ENCODE assay signal across 10 cellular contexts in genomic region chr3:32424581-32425250, GRCh38. TPM values are rescaled to one million over a fixed set of nuclear protein-coding genes. Genes with fewer than 3 reads are reported as not detected.
DNase-seq lines count a peak whose midpoint lies in the region; ATAC-seq and TF ChIP-seq lines count a peak whose summit lies in the region.
"Had no signal": no experiment of that assay in that cellular context is flagged by ENCODE, and none has a peak within 500 bp of the region (broad histone marks: within the 10 kb centered on the region; RNA-seq: fewer than 3 reads in every experiment).

No MANE protein-coding gene starts in this region.

- no peaks in the 10 kb centered on the region for H3K9me3 Mint-ChIP-seq in stimulated activated naive CD8-positive, alpha-beta T cell treated with anti-CD3 and anti-CD28 coated beads, Interleukin-15, Interleukin-2, amounts not matched to agents 100 ng/mL and 50 ng/mL, for 24 hours
- H3K9me3 Mint-ChIP-seq in activated CD4-positive, alpha-beta memory T cell treated with anti-CD3 and anti-CD28 coated beads for 36 hours = no peaks in the 10 kb centered on the region

- DNase-seq in stimulated activated naive CD8-positive, alpha-beta T cell treated with anti-CD3 and anti-CD28 coated beads, Interleukin-15, Interleukin-2, amounts not matched to agents 100 U/mL and 50 U/mL, for 24 hours = no peak
- no peak for DNase-seq in activated CD4-positive, alpha-beta memory T cell treated with anti-CD3 and anti-CD28 coated beads for 36 hours
- DNase-seq in left lung (no peak), NCI-H345 (lab: John Stamatoyannopoulos, UW) (no peak), EL (no peak), GM10266 (ENCODE audit: extremely low spot score) (no peak), DMS 273 treated with DMSO at 0.1 percent for 48 hours (lab: John Stamatoyannopoulos, UW) (no peak)
- DNase-seq: NCI-H774, SIG-M5 had no signal

- H3K4me3 Mint-ChIP-seq in stimulated activated naive CD8-positive, alpha-beta T cell treated with anti-CD3 and anti-CD28 coated beads, Interleukin-15, Interleukin-2, amounts not matched to agents 100 ng/mL and 50 ng/mL, for 24 hours = peak overlapping the region; percentile 68
- no peak overlapping the region for H3K4me3 Mint-ChIP-seq in activated CD4-positive, alpha-beta memory T cell treated with anti-CD3 and anti-CD28 coated beads for 36 hours

- H3K4me3 ChIP-seq in left lung = no peak overlapping the region

- no peaks in the 10 kb centered on the region for H3K36me3 Mint-ChIP-seq in stimulated activated naive CD8-positive, alpha-beta T cell treated with anti-CD3 and anti-CD28 coated beads, Interleukin-15, Interleukin-2, amounts not matched to agents 100 ng/mL and 50 ng/mL, for 24 hours (ENCODE audit: low read depth)
- H3K36me3 Mint-ChIP-seq in activated CD4-positive, alpha-beta memory T cell treated with anti-CD3 and anti-CD28 coated beads for 36 hours = no peaks in the 10 kb centered on the region

- no peaks in the 10 kb centered on the region for H3K27me3 Mint-ChIP-seq in stimulated activated naive CD8-positive, alpha-beta T cell treated with anti-CD3 and anti-CD28 coated beads, Interleukin-15, Interleukin-2, amounts not matched to agents 100 ng/mL and 50 ng/mL, for 24 hours
- H3K27me3 Mint-ChIP-seq in activated CD4-positive, alpha-beta memory T cell treated with anti-CD3 and anti-CD28 coated beads for 36 hours = no peaks in the 10 kb centered on the region

- POLR2A ChIA-PET in activated CD4-positive, alpha-beta memory T cell treated with anti-CD3 and anti-CD28 coated beads for 36 hours (lab: Charles Lee) = interaction anchor here (5.1 kb wide), 1 partner anchor 8 kb away, joined by 29 read pairs; no protein-coding TSS in a partner anchor

- intact Hi-C loops in activated CD4-positive, alpha-beta memory T cell treated with anti-CD3 and anti-CD28 coated beads for 36 hours (cut with micrococcal nuclease) = no loop called here
- intact Hi-C loops in left lung (cut with DNase I) = no loop called here

- no peaks in the 10 kb centered on the region for H3K36me3 ChIP-seq in left lung

- no peaks in the 10 kb centered on the region for H3K9me3 ChIP-seq in left lung

- no peak for ATAC-seq in stimulated activated naive CD8-positive, alpha-beta T cell treated with anti-CD3 and anti-CD28 coated beads, Interleukin-15, Interleukin-2, amounts not matched to agents 100 U/mL and 50 U/mL, for 24 hours
- no peak for ATAC-seq in left lung

- peak overlapping the region; percentile 39 to 53 for H3K27ac ChIP-seq in left lung

- TF ChIP-seq CTCF in left lung (IDR thresholded peaks at IDR 0.05) (no peak), GM10266 (IDR thresholded peaks at IDR 0.05; ENCODE audit: control insufficient read depth, insufficient read depth, low read depth, missing control alignments) (no peak)

- no peaks in the 10 kb centered on the region for H3K27me3 ChIP-seq in left lung

- peak overlapping the region; percentile 86 for H3K27ac Mint-ChIP-seq in stimulated activated naive CD8-positive, alpha-beta T cell treated with anti-CD3 and anti-CD28 coated beads, Interleukin-15, Interleukin-2, amounts not matched to agents 100 ng/mL and 50 ng/mL, for 24 hours
- H3K27ac Mint-ChIP-seq in activated CD4-positive, alpha-beta memory T cell treated with anti-CD3 and anti-CD28 coated beads for 36 hours = peak overlapping the region; percentile 86

- CTCF ChIA-PET in activated CD4-positive, alpha-beta memory T cell treated with anti-CD3 and anti-CD28 coated beads for 36 hours (lab: Charles Lee) = interaction anchor here (0.6 to 6.1 kb wide), 6 partner anchors 9 to 1833 kb away, joined by 3 to 28 read pairs (median 6); no protein-coding TSS in a partner anchor

- H3K4me1 Mint-ChIP-seq in stimulated activated naive CD8-positive, alpha-beta T cell treated with anti-CD3 and anti-CD28 coated beads, Interleukin-15, Interleukin-2, amounts not matched to agents 100 ng/mL and 50 ng/mL, for 24 hours (ENCODE audit: low read depth) = peaks cover 100% of the 10 kb centered on the region
- H3K4me1 Mint-ChIP-seq in activated CD4-positive, alpha-beta memory T cell treated with anti-CD3 and anti-CD28 coated beads for 36 hours (ENCODE audit: low read depth) = peaks cover 92% of the 10 kb centered on the region

- H3K4me1 ChIP-seq in left lung = peaks cover 49 to 78% of the 10 kb centered on the region in 2 donors

RNA-seq across cellular contexts. Expression of gene CMTM7, which starts 33.1 kb away (rescaled TPM):
- 10 to 100 TPM; 46.1 to 47.1 TPM for total RNA-seq in activated CD4-positive, alpha-beta memory T cell treated with anti-CD3 and anti-CD28 coated beads for 36 hours
- 10 to 100 TPM; 46.7 to 50.4 TPM for total RNA-seq in left lung
